17 cellular contexts compared by ENCODE assay signal in the genomic region with DNA sequence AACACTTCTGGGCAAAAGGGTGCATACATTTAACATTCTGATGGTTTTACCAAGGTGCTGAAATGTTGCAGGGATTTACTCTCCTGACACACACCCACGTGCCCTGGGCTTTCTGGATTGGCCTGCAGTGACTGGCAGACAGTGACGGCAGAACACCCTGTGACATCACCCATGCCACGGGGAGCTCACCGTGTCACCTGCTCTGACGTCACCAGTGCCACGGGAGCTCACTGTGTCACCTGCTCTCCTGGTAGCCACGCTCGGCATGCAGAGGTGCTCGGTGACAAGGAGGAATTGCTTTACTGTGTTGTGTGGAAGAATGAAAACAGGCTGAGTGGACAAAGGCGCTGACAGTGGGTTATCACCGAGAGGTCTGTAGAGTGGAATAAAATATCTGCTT.
DNase-seq lines count a peak whose midpoint lies in the region; ATAC-seq and TF ChIP-seq lines count a peak whose summit lies in the region.
"Had no signal": no experiment of that assay in that cellular context is flagged by ENCODE, and none has a peak within 500 bp of the region (broad histone marks: within the 10 kb centered on the region; RNA-seq: fewer than 3 reads in every experiment).

No MANE protein-coding gene starts in this region.

- DNase-seq in activated T-cell treated with anti-CD3 and anti-CD28 coated beads, Interleukin-2, amount 50 U/mL, for 72 hours, result no peak
- no peak for DNase-seq in activated T-cell treated with anti-CD3 and anti-CD28 coated beads, Interleukin-2, amount 50 U/mL, for 1 hour
- DNase-seq in T-cell (no peak), sigmoid colon (peak; percentile 34), foreskin keratinocyte (no peak), HEK293T (ENCODE audit: extremely low spot score) (no peak)
- no peak for DNase-seq in effector memory CD4-positive, alpha-beta T cell
- no peak for DNase-seq in central memory CD4-positive, alpha-beta T cell
- DNase-seq: islet precursor cell; NCI-H2029; small intestine; stimulated activated naive B cell treated with anti-CD40 and anti-IgM and Interleukin-4, amounts not matched to agents 10 μg/mL and 1 μg/mL and 100 μg/mL, for 72 hours; upper lobe of left lung; WERI-Rb-1 had no signal

- intact Hi-C loops in sigmoid colon (cut with DNase I), result no loop called here

- no peak overlapping the region for H3K4me3 ChIP-seq in effector memory CD4-positive, alpha-beta T cell (ENCODE audit: insufficient read depth, low read depth, low read length, poor library complexity, severe bottlenecking)
- H3K4me3 ChIP-seq in sigmoid colon, result no peak overlapping the region
- H3K4me3 ChIP-seq: ovary, upper lobe of left lung had no signal

- H3K4me1 Mint-ChIP-seq in activated T-cell treated with anti-CD3 and anti-CD28 coated beads, Interleukin-2, amount 50 U/mL, for 72 hours (ENCODE audit: low read depth), result peaks cover 18% of the 10 kb centered on the region
- peaks cover 22 to 42% (median 31%) of the 10 kb centered on the region in 3 donors for H3K4me1 Mint-ChIP-seq in T-cell

- ATAC-seq in activated T-cell treated with anti-CD3 and anti-CD28 coated beads, Interleukin-2, amount 50 U/mL, for 72 hours (replicated peaks in 1 of 2), result no peak
- no peak for ATAC-seq in T-cell (replicated peaks in 1 of 4)
- ATAC-seq in foreskin keratinocyte, result no peak
- ATAC-seq: esophagus mucosa had no signal

- CTCF ChIA-PET in T-cell (lab: Charles Lee) (interaction anchor here in 1 of 2 donors (0.5 kb wide), 1 partner anchor 139 kb away, joined by 3 read pairs; no protein-coding TSS in a partner anchor), HEK293T (lab: Yijun Ruan, JAX) (no interaction called here)

- peak overlapping the region; percentile 88 for H3K27ac Mint-ChIP-seq in activated T-cell treated with anti-CD3 and anti-CD28 coated beads, Interleukin-2, amount 50 U/mL, for 72 hours
- peak overlapping the region; percentile 94 to 99 for H3K27ac Mint-ChIP-seq in T-cell

- peak overlapping the region; percentile 72 for H3K27ac ChIP-seq in effector memory CD4-positive, alpha-beta T cell (ENCODE audit: insufficient read depth, low read length, poor library complexity, severe bottlenecking)
- H3K27ac ChIP-seq in sigmoid colon (no peak overlapping the region), foreskin keratinocyte (no peak overlapping the region)
- H3K27ac ChIP-seq: ovary, WERI-Rb-1 had no signal

- no peak for TF ChIP-seq POLR2A in sigmoid colon (IDR thresholded peaks at IDR 0.05)

- peaks cover 12% of the 10 kb centered on the region for H3K4me1 ChIP-seq in effector memory CD4-positive, alpha-beta T cell (ENCODE audit: control insufficient read depth, insufficient read depth, low read length, poor library complexity, severe bottlenecking)
- H3K4me1 ChIP-seq in sigmoid colon (peaks cover 0 to 4% (median 0%) of the 10 kb centered on the region in 4 donors), foreskin keratinocyte (no peaks in the 10 kb centered on the region)

- 96 to 98% methylated on average over 11 of the region's 11 CpGs for WGBS in sigmoid colon, 2 donors

- no peaks in the 10 kb centered on the region for H3K36me3 ChIP-seq in effector memory CD4-positive, alpha-beta T cell (ENCODE audit: control insufficient read depth, insufficient read depth, low read length)
- peaks cover 0 to 76% (median 0%) of the 10 kb centered on the region in 4 donors for H3K36me3 ChIP-seq in sigmoid colon
- H3K36me3 ChIP-seq: ovary, WERI-Rb-1 had no signal

- POLR2A ChIA-PET in T-cell (lab: Charles Lee) (no interaction called here), HEK293T (lab: Yijun Ruan, JAX) (no interaction called here)

- H3K9me3 ChIP-seq in effector memory CD4-positive, alpha-beta T cell (ENCODE audit: control insufficient read depth, low read length), result no peaks in the 10 kb centered on the region
- no peaks in the 10 kb centered on the region for H3K9me3 ChIP-seq in sigmoid colon
- H3K9me3 ChIP-seq: ovary, upper lobe of left lung had no signal

- H3K4me3 Mint-ChIP-seq in activated T-cell treated with anti-CD3 and anti-CD28 coated beads, Interleukin-2, amount 50 U/mL, for 72 hours, result peak overlapping the region; percentile 45 to 81
- H3K4me3 Mint-ChIP-seq in T-cell, result peak overlapping the region; percentile 60 to 71 (median 71)
- H3K4me3 Mint-ChIP-seq: dendritic cell treated with granulocyte-macrophage colony-stimulating factor and Interleukin-4, amounts not matched to agents 40 ng/mL and 50 ng/mL, for 4 days had no signal

- H3K27me3 Mint-ChIP-seq in activated T-cell treated with anti-CD3 and anti-CD28 coated beads, Interleukin-2, amount 50 U/mL, for 72 hours (ENCODE audit: low read depth), result no peaks in the 10 kb centered on the region
- H3K27me3 Mint-ChIP-seq in T-cell, result no peaks in the 10 kb centered on the region
- H3K27me3 Mint-ChIP-seq: dendritic cell treated with granulocyte-macrophage colony-stimulating factor and Interleukin-4, amounts not matched to agents 40 ng/mL and 50 ng/mL, for 4 days; stimulated activated naive B cell treated with anti-CD40 and anti-IgM and Interleukin-4, amounts not matched to agents 10 μg/mL and 1 μg/mL and 100 μg/mL, for 72 hours had no signal

- TF ChIP-seq CTCF in sigmoid colon (IDR thresholded peaks at IDR 0.05) (no peak), foreskin keratinocyte (conservative IDR thresholded peaks at IDR 0.05) (no peak)

- peaks cover 11 to 20% of the 10 kb centered on the region in 2 donors for H3K36me3 Mint-ChIP-seq in activated T-cell treated with anti-CD3 and anti-CD28 coated beads, Interleukin-2, amount 50 U/mL, for 72 hours (ENCODE audit: insufficient read depth in 2 of 2)
- H3K36me3 Mint-ChIP-seq in T-cell, result no peaks in the 10 kb centered on the region

- peaks cover 3 to 7% of the 10 kb centered on the region in 2 donors for H3K9me3 Mint-ChIP-seq in activated T-cell treated with anti-CD3 and anti-CD28 coated beads, Interleukin-2, amount 50 U/mL, for 72 hours
- H3K9me3 Mint-ChIP-seq in T-cell, result peaks cover 0 to 3% (median 0%) of the 10 kb centered on the region in 3 donors

- H3K27me3 ChIP-seq in effector memory CD4-positive, alpha-beta T cell (replicated peaks; ENCODE audit: control insufficient read depth, insufficient read depth, low read length, poor library complexity, severe bottlenecking), result no peaks in the 10 kb centered on the region
- H3K27me3 ChIP-seq in sigmoid colon (no peaks in the 10 kb centered on the region), foreskin keratinocyte (no peaks in the 10 kb centered on the region)
- H3K27me3 ChIP-seq: ovary, upper lobe of left lung had no signal

- TF ChIP-seq EP300 in sigmoid colon (IDR thresholded peaks at IDR 0.05), result no peak

TF ChIP-seq in HEK293T, 16 proteins besides CTCF, POLR2A, EP300 and RAD21:
- no peak for TF ChIP-seq FOXK2 (IDR thresholded peaks at IDR 0.05)
- no peak for TF ChIP-seq L3MBTL2 (conservative IDR thresholded peaks at IDR 0.05)
- no peak for TF ChIP-seq SUZ12 (IDR thresholded peaks at IDR 0.05)
- no peak for TF ChIP-seq ZNF384 (IDR thresholded peaks at IDR 0.05)
- no peak for TF ChIP-seq HDGF (IDR thresholded peaks at IDR 0.05; ENCODE audit: borderline replicate concordance)
- TF ChIP-seq SP1 (IDR thresholded peaks at IDR 0.05), result no peak
